In genomic region chr3:45664558-45664957, GRCh38 we compare ENCODE assay signal across 8 cellular contexts. TPM values are rescaled to one million over a fixed set of nuclear protein-coding genes. Genes with fewer than 3 reads are reported as not detected.
DNase-seq lines count a peak whose midpoint lies in the region; ATAC-seq and TF ChIP-seq lines count a peak whose summit lies in the region.

No MANE protein-coding gene starts in this region.

- H3K9me3 ChIP-seq in MM.1S (replicated peaks; ENCODE audit: insufficient read depth, low read length), result no peaks in the 10 kb centered on the region
- H3K9me3 ChIP-seq in right lobe of liver, result no peaks in the 10 kb centered on the region
- no peaks in the 10 kb centered on the region for H3K9me3 ChIP-seq in neural progenitor cell (ENCODE audit: low read depth)

- H3K27ac ChIP-seq in MM.1S (ENCODE audit: low read length) (peak overlapping the region; percentile 63; the same call in 1 of the 2 replicates), right lobe of liver (peak overlapping the region in 2 of 3 donors; percentile 20 to 47), neural progenitor cell (no peak overlapping the region)

- H3K27me3 Mint-ChIP-seq in activated T-helper 17 cell treated with anti-CD3 and anti-CD28 coated beads, Interleukin-2, amount 50 U/mL, for 72 hours, result no peaks in the 10 kb centered on the region
- no peaks in the 10 kb centered on the region for H3K27me3 Mint-ChIP-seq in neural progenitor cell (ENCODE audit: insufficient read depth, low read depth)

- peak overlapping the region; percentile 45; the same call in 1 of the 2 replicates for H3K4me3 ChIP-seq in MM.1S (ENCODE audit: low read length)
- H3K4me3 ChIP-seq in right lobe of liver, result peak overlapping the region; percentile 12 to 37 (median 17)
- no peak overlapping the region for H3K4me3 ChIP-seq in neural progenitor cell

- H3K36me3 Mint-ChIP-seq in activated T-helper 17 cell treated with anti-CD3 and anti-CD28 coated beads, Interleukin-2, amount 50 U/mL, for 72 hours (ENCODE audit: low read depth), result peaks cover 28% of the 10 kb centered on the region
- H3K36me3 Mint-ChIP-seq in neural progenitor cell, result peaks cover 7% of the 10 kb centered on the region

- H3K4me1 Mint-ChIP-seq in activated T-helper 17 cell treated with anti-CD3 and anti-CD28 coated beads, Interleukin-2, amount 50 U/mL, for 72 hours, result peaks cover 50% of the 10 kb centered on the region
- H3K4me1 Mint-ChIP-seq in neural progenitor cell, result no peaks in the 10 kb centered on the region

- intact Hi-C loops in Right ventricle myocardium inferior (cut with DNase I), result no loop called here
- intact Hi-C loops in cardiac septum (cut with DNase I), result loop anchor here (10.0 kb wide), 1 partner anchor 440 kb away; the partner anchor contains the start of gene TMEM158
- intact Hi-C loops in right lobe of liver (cut with DNase I), result loop anchor here in 1 of 2 donors (10.0 kb wide), 2 partner anchors 70 to 140 kb away; partner anchors contain the start of gene LIMD1

- H2AFZ ChIP-seq in MM.1S (ENCODE audit: low read length), result no peak overlapping the region
- H2AFZ ChIP-seq in neural progenitor cell (replicated peaks), result no peak overlapping the region

- 4% methylated on average over 10 of the region's 10 CpGs for WGBS in right lobe of liver (ENCODE audit: insufficient coverage, low coverage, low lambda C conversion rate, missing lambda C conversion rate)

- no peaks in the 10 kb centered on the region for H3K9me2 ChIP-seq in MM.1S (replicated peaks; ENCODE audit: insufficient read depth, low read length)

- peak overlapping the region; percentile 82 for H3K27ac Mint-ChIP-seq in activated T-helper 17 cell treated with anti-CD3 and anti-CD28 coated beads, Interleukin-2, amount 50 U/mL, for 72 hours
- H3K27ac Mint-ChIP-seq in neural progenitor cell, result no peak overlapping the region

- H4K20me1 ChIP-seq in MM.1S (ENCODE audit: insufficient read depth, low read length) (peaks cover 11% of the 10 kb centered on the region; the same call in 1 of the 2 replicates), neural progenitor cell (ENCODE audit: low read depth) (no peaks in the 10 kb centered on the region)

- no peaks in the 10 kb centered on the region for H3K27me3 ChIP-seq in MM.1S (replicated peaks; ENCODE audit: insufficient read depth, low read length)
- H3K27me3 ChIP-seq in right lobe of liver, result no peaks in the 10 kb centered on the region
- H3K27me3 ChIP-seq in neural progenitor cell, result no peaks in the 10 kb centered on the region

- DNase-seq in Right ventricle myocardium inferior (ENCODE audit: missing footprints) (no peak), cardiac septum (ENCODE audit: low spot score) (no peak), MM.1S (peak; percentile 93), right lobe of liver (peak in 1 of 3 donors; percentile 60), neural progenitor cell (ENCODE audit: low spot score) (no peak), cortex of kidney (lab: John Stamatoyannopoulos, UW) (no peak)
- DNase-seq in stimulated activated CD8-positive, alpha-beta memory T cell treated with anti-CD3 and anti-CD28 coated beads, Interleukin-7, amount 100 ng/mL, for 4 hours (ENCODE audit: low read depth in 2 of 2), result peak; percentile 67 to 70

- TF ChIP-seq CTCF in MM.1S (IDR thresholded peaks at IDR 0.05; ENCODE audit: low read length), result no peak
- no peak for TF ChIP-seq CTCF in right lobe of liver (IDR thresholded peaks at IDR 0.05)
- no peak for TF ChIP-seq CTCF in neural progenitor cell (IDR thresholded peaks at IDR 0.05)

- H3K79me2 ChIP-seq in MM.1S (ENCODE audit: low read length) (peaks cover 89% of the 10 kb centered on the region), neural progenitor cell (ENCODE audit: low read depth) (no peaks in the 10 kb centered on the region)

- H3K4me2 ChIP-seq in MM.1S (ENCODE audit: low read depth, low read length) (peak overlapping the region; percentile 66), neural progenitor cell (no peak overlapping the region)

- H3K4me1 ChIP-seq in MM.1S (ENCODE audit: low read length) (peaks cover 14% of the 10 kb centered on the region), right lobe of liver (peaks cover 0 to 25% (median 9%) of the 10 kb centered on the region in 4 donors), neural progenitor cell (no peaks in the 10 kb centered on the region)

- peak overlapping the region; percentile 87 for H3K4me3 Mint-ChIP-seq in activated T-helper 17 cell treated with anti-CD3 and anti-CD28 coated beads, Interleukin-2, amount 50 U/mL, for 72 hours
- H3K4me3 Mint-ChIP-seq in neural progenitor cell, result no peak overlapping the region

- peak; percentile 41 for ATAC-seq in Right ventricle myocardium inferior
- ATAC-seq in activated T-helper 17 cell treated with anti-CD3 and anti-CD28 coated beads, Interleukin-2, amount 50 U/mL, for 72 hours (replicated peaks), result peak; percentile 60
- peak; percentile 59 to 69 (median 64) for ATAC-seq in right lobe of liver

- no peaks in the 10 kb centered on the region for H3K9me3 Mint-ChIP-seq in activated T-helper 17 cell treated with anti-CD3 and anti-CD28 coated beads, Interleukin-2, amount 50 U/mL, for 72 hours
- H3K9me3 Mint-ChIP-seq in neural progenitor cell, result no peaks in the 10 kb centered on the region

- TF ChIP-seq POLR2A in right lobe of liver (IDR thresholded peaks at IDR 0.05), result no peak

- H3F3A ChIP-seq in MM.1S (ENCODE audit: insufficient read depth, low read length) (peaks cover 28% of the 10 kb centered on the region), neural progenitor cell (ENCODE audit: low read depth) (no peaks in the 10 kb centered on the region)

- peaks cover 17% of the 10 kb centered on the region for H3K36me3 ChIP-seq in MM.1S (replicated peaks; ENCODE audit: insufficient read depth, low read length)
- H3K36me3 ChIP-seq in right lobe of liver, result peaks cover 0 to 32% (median 4%) of the 10 kb centered on the region in 4 donors
- H3K36me3 ChIP-seq in neural progenitor cell, result no peaks in the 10 kb centered on the region

- H3K9ac ChIP-seq in MM.1S (ENCODE audit: low read length) (peak overlapping the region; percentile 39; the same call in 1 of the 2 replicates), neural progenitor cell (no peak overlapping the region)

RNA-seq across cellular contexts. Expression of gene SACM1L, which starts 24.6 kb away (rescaled TPM):
- total RNA-seq in Right ventricle myocardium inferior (26.3 TPM), cardiac septum (29.6 TPM), right lobe of liver (10 to 100 TPM; 16.8 to 23.9 (median 21.5) TPM), neural progenitor cell (ENCODE audit: low replicate concordance) (46.7 and 61.8 TPM in 2 replicates)
- total RNA-seq in activated T-helper 17 cell treated with anti-CD3 and anti-CD28 coated beads, Interleukin-2, amount 50 U/mL, for 72 hours, result 10 to 100 TPM; 49.2 to 57.4 TPM

Comparison
In these comparisons a context has a peak if more than half of its experiments do, and no peak if none do; other contexts are left out.
1. DNase-seq: peak in MM.1S (single experiment) and stimulated activated CD8-positive, alpha-beta memory T cell treated with anti-CD3 and anti-CD28 coated beads, Interleukin-7, amount 100 ng/mL, for 4 hours (2 of 2); none in Right ventricle myocardium inferior (single experiment), cardiac septum (single experiment), neural progenitor cell (single experiment) and cortex of kidney (single experiment).
2. Peak in every context shown above with its lines, with median percentiles within 50 percentile points of each other: ATAC-seq.